ENCODE assay signal across 17 cellular contexts in the genomic region with DNA sequence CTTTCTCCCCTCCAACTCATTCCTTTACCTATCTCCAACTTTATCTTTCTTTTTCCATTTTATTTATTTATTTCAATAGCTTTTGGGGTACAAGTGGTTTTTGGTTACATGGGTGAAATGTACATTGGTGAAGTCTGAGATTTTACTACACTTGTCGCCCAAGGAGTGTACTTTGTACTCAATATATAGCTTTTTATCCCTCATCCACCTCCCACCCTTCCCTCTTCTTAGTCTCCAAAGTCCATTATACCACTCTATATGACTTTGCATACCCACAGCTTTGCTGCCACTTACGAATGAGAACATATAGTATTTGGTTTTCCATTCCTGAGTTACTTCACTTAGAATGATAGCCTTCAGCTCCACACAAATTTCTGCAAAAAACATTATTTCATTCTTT.
A peak's percentile ranks its signal among the peaks of the same experiment; 100 is the strongest.
DNase-seq lines count a peak whose midpoint lies in the region; ATAC-seq and TF ChIP-seq lines count a peak whose summit lies in the region.
"Had no signal": no experiment of that assay in that cellular context is flagged by ENCODE, and none has a peak within 500 bp of the region (broad histone marks: within the 10 kb centered on the region; RNA-seq: fewer than 3 reads in every experiment).

No MANE protein-coding gene starts in this region.

- ATAC-seq in HCT116 (no peak), left colon (peak; percentile 88), GM18867 (IDR thresholded peaks at IDR 0.05; ENCODE audit: unreplicated experiment) (no peak)
- ATAC-seq: A549; CD8-positive, alpha-beta T cell had no signal

- peak overlapping the region; percentile 38 for H2AFZ ChIP-seq in HCT116 (ENCODE audit: low read depth, low read length, poor library complexity, severe bottlenecking)

- DNase-seq in HCT116 (ENCODE audit: low read depth, low spot score) (no peak), left colon (no peak), T-helper 9 cell (no peak), GM10248 (ENCODE audit: extremely low spot score) (no peak)
- DNase-seq: AML-193; Caco-2; Calu3; CD4-positive, alpha-beta T cell; CD8-positive, alpha-beta T cell; DMS79 treated with DMSO at 0.1 percent for 48 hours; GDM1 had no signal

- intact Hi-C loops in HCT116 (cut with micrococcal nuclease) = no loop called here
- intact Hi-C loops in left colon (cut with DNase I, micrococcal nuclease) = no loop called here

- TF ChIP-seq CTCF in HCT116 (IDR thresholded peaks at IDR 0.05 in 2 of 3, conservative IDR thresholded peaks at IDR 0.05 in 1 of 3; ENCODE audit: borderline replicate concordance in 1 of 3, insufficient read depth in 1 of 3, low read depth in 2 of 3, low read length in 2 of 3) = no peak
- no peak for TF ChIP-seq CTCF in VCaP (conservative IDR thresholded peaks at IDR 0.05)
- TF ChIP-seq CTCF in GM10248 (IDR thresholded peaks at IDR 0.05; ENCODE audit: control extremely low read depth, extremely low read depth, low read depth, missing control alignments) = no peak

- H3K27ac ChIP-seq in HCT116 (ENCODE audit: low read depth, low read length) (no peak overlapping the region), VCaP (peak overlapping the region; percentile 84)
- H3K27ac ChIP-seq: 22Rv1; A549; BLaER1 treated with 17β-estradiol and CSF1 and Interleukin-3, amounts not matched to agents 10 nM and 100 nM; C4-2B had no signal

- no TSS peak for BruUV-seq in HCT116 (replicated peaks; lab: Mats Ljungman, UMichigan)

- POLR2A ChIA-PET in HCT116 (lab: Charles Lee) (no interaction called here), GM10248 (lab: Yijun Ruan, JAX) (no interaction called here)

- H3K9me2 ChIP-seq in HCT116 (ENCODE audit: insufficient read depth) = no peaks in the 10 kb centered on the region

- CTCF ChIA-PET in HCT116 (lab: Charles Lee) = no interaction called here
- CTCF ChIA-PET in GM10248 (lab: Yijun Ruan, JAX) = interaction anchor here (0.8 to 2.7 kb wide), 4 partner anchors 9 to 24 kb away, joined by 3 to 11 read pairs (median 4); no protein-coding TSS in a partner anchor

- no peak overlapping the region for H3K9ac ChIP-seq in HCT116 (ENCODE audit: low read length)
- H3K9ac ChIP-seq: BLaER1 treated with 17β-estradiol and CSF1 and Interleukin-3, amounts not matched to agents 10 nM and 100 nM had no signal

- TF ChIP-seq RAD21 in HCT116 (IDR thresholded peaks at IDR 0.05; ENCODE audit: low read depth) = no peak

- no peak overlapping the region for H3K4me3 ChIP-seq in HCT116 (replicated peaks in 1 of 2; ENCODE audit: low read depth in 1 of 2, low read length in 2 of 2)
- H3K4me3 ChIP-seq: A549; BLaER1 treated with 17β-estradiol and CSF1 and Interleukin-3, amounts not matched to agents 10 nM and 100 nM had no signal

- no peak overlapping the region for H3K4me2 ChIP-seq in HCT116 (ENCODE audit: low read length)
- H3K4me2 ChIP-seq: A549; BLaER1 treated with 17β-estradiol and CSF1 and Interleukin-3, amounts not matched to agents 10 nM and 100 nM had no signal

- H3K27me3 ChIP-seq in HCT116 (ENCODE audit: insufficient read depth, low read length) = no peaks in the 10 kb centered on the region
- H3K27me3 ChIP-seq: BLaER1 treated with 17β-estradiol and CSF1 and Interleukin-3, amounts not matched to agents 10 nM and 100 nM had no signal

- peaks cover 4 to 11% of the 10 kb centered on the region in 2 experiments; a peak in 3 of 4 replicates for H3K4me1 ChIP-seq in HCT116 (ENCODE audit: control insufficient read depth in 1 of 2, insufficient read depth in 2 of 2, low read length in 2 of 2)
- H3K4me1 ChIP-seq: Caco-2 had no signal

- no peak for TF ChIP-seq POLR2A in HCT116 (IDR thresholded peaks at IDR 0.05; ENCODE audit: borderline replicate concordance, extremely low read depth, insufficient read depth, insufficient read length)

- H3K79me2 ChIP-seq in HCT116 (ENCODE audit: insufficient read depth, low read length) = no peaks in the 10 kb centered on the region

- no peaks in the 10 kb centered on the region for H3K9me3 ChIP-seq in HCT116 (ENCODE audit: control insufficient read depth in 1 of 2, insufficient read depth in 1 of 2, low read depth in 1 of 2, low read length in 2 of 2)
- H3K9me3 ChIP-seq: A549, Caco-2 had no signal

- RAD21 ChIA-PET in HCT116 (lab: Charles Lee; ENCODE audit: low non-redundant PET in 1 of 2, low total read pairs in 2 of 2, uncharacterized antibody in 2 of 2, unreplicated experiment in 2 of 2) = no interaction called here

- no peaks in the 10 kb centered on the region for H3K36me3 ChIP-seq in HCT116 (ENCODE audit: control insufficient read depth in 1 of 2, insufficient read depth in 2 of 2, low read length in 2 of 2)
- H3K36me3 ChIP-seq: BLaER1 treated with 17β-estradiol and CSF1 and Interleukin-3, amounts not matched to agents 10 nM and 100 nM had no signal

- H4K20me1 ChIP-seq in HCT116 (ENCODE audit: insufficient read depth) = no peaks in the 10 kb centered on the region
- H4K20me1 ChIP-seq: BLaER1 treated with 17β-estradiol and CSF1 and Interleukin-3, amounts not matched to agents 10 nM and 100 nM had no signal

TF ChIP-seq in HCT116, 20 proteins besides CTCF, POLR2A, EP300 and RAD21:
- TF ChIP-seq, protein P1, sequence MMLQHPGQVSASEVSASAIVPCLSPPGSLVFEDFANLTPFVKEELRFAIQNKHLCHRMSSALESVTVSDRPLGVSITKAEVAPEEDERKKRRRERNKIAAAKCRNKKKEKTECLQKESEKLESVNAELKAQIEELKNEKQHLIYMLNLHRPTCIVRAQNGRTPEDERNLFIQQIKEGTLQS (IDR thresholded peaks at IDR 0.05) = no peak
- TF ChIP-seq, protein P2, sequence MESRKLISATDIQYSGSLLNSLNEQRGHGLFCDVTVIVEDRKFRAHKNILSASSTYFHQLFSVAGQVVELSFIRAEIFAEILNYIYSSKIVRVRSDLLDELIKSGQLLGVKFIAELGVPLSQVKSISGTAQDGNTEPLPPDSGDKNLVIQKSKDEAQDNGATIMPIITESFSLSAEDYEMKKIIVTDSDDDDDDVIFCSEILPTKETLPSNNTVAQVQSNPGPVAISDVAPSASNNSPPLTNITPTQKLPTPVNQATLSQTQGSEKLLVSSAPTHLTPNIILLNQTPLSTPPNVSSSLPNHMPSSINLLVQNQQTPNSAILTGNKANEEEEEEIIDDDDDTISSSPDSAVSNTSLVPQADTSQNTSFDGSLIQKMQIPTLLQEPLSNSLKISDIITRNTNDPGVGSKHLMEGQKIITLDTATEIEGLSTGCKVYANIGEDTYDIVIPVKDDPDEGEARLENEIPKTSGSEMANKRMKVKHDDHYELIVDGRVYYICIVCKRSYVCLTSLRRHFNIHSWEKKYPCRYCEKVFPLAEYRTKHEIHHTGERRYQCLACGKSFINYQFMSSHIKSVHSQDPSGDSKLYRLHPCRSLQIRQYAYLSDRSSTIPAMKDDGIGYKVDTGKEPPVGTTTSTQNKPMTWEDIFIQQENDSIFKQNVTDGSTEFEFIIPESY (IDR thresholded peaks at IDR 0.05; ENCODE audit: extremely low read depth, insufficient replicate concordance, low read length) = no peak
- TF ChIP-seq SRF (IDR thresholded peaks at IDR 0.05; ENCODE audit: low read depth) = no peak
